In the genomic region with DNA sequence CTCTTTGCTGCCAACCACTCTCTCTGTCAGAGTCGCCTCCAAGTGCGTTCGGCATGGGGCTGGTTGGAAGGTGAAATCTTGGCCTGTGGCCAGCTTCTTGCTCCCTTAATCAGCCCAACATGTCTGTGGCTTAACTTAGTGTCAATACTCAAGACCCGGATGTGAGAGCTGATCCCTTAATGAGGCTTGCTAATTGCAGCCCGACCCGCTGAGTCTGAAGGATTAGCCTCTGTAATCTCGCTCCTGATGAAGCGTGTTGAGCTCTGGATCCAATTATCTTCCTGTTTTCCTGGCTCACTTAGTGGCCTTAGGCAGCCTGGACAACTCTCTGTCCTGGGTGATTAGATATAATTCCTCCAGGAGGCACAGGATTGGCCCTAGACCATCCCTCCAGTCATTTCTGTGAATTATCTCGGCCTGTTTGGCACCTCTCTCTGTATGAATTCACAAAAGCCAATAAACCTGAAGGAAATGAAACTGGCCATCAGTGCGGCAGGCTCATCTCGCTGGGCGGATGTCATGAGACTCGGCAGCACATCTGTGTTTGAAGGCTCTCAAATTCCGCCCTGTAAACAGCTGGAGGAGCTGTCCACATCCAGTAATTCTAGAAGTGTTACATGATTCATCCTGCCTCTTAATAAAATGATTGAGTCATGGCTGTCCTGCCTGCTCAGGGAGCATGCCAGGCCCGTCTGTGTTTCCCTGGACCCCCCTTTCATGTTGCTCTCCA, we compare ENCODE assay signal across 1 cellular context.
A peak's percentile ranks its signal among the peaks of the same experiment; 100 is the strongest.
TF ChIP-seq lines count a peak whose summit lies in the region.

No MANE protein-coding gene starts in this region.

TF ChIP-seq in K562, 482 proteins besides CTCF, POLR2A, EP300 and RAD21 (continued from another document):
- TF ChIP-seq NFIC (IDR thresholded peaks at IDR 0.05) (peak; percentile 82), ZNF212 (CRISPR knock-in tag; IDR thresholded peaks at IDR 0.05) (no peak), CXXC5 (CRISPR knock-in tag; IDR thresholded peaks at IDR 0.05) (no peak)
TF ChIP-seq in K562: peak in this region for 1.
